In the genomic region with DNA sequence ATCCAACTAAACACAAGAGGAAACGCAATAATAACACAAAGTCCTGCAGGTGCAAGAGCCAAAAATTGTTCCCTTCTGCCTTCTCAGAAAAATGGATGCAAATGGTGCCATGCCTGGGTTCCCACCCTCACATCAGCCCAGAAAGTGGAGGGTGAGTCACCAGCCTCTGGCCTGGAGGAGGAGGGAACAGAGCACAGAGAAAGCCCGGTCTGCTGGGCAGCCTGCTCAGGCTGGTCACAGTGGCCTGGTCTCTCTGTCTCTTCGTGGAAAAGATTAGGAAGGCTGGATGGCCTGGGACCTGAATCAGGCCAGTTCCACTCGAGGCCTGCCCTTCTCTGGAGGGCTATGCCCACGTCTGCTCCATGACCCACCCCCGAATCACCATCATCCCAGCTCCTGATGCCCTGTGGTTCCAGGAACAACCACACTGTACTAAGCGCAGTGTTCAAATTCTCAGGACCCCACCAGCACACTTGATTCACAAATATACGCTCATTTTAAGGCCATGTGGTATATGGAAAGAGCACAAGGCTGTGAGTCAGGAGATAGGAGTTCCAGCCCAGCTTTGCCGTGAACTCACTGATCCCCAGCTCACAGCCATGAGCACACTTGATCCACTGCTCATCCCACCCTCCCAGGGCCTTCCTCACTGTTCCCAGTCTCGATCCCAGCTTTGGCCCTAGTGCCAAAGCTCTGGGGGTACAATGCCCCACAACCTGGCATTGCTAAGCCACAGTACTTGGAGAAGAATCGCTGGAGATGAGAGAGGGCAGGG, we compare ENCODE assay signal across 1 cellular context.
TF ChIP-seq lines count a peak whose summit lies in the region.

No MANE protein-coding gene starts in this region.

TF ChIP-seq in H1, 55 proteins besides CTCF, POLR2A, EP300 and RAD21:
- TF ChIP-seq RNF2 (IDR thresholded peaks at IDR 0.05; ENCODE audit: borderline replicate concordance, low read depth, low read length, missing control alignments, poor library complexity, severe bottlenecking) (no peak), CHD1 (IDR thresholded peaks at IDR 0.05; ENCODE audit: low read depth, low read length) (no peak), SP2 (IDR thresholded peaks at IDR 0.05; ENCODE audit: low read length) (no peak), CEBPB (IDR thresholded peaks at IDR 0.05; ENCODE audit: low read depth, low read length) (no peak), TCF12 (IDR thresholded peaks at IDR 0.05; ENCODE audit: low read depth, low read length) (no peak), HDAC2 (IDR thresholded peaks at IDR 0.05; ENCODE audit: borderline replicate concordance in 1 of 2, low read depth in 2 of 2, low read length in 2 of 2) (no peak), TEAD4 (IDR thresholded peaks at IDR 0.05; ENCODE audit: low read depth, low read length) (no peak), CHD7 (IDR thresholded peaks at IDR 0.05; ENCODE audit: insufficient replicate concordance, low read length) (no peak), SUZ12 (IDR thresholded peaks at IDR 0.05; ENCODE audit: low read length) (no peak), CTBP2 (IDR thresholded peaks at IDR 0.05; ENCODE audit: borderline replicate concordance, insufficient read depth, insufficient read length, low read length) (no peak), KDM5A (IDR thresholded peaks at IDR 0.05; ENCODE audit: low read length) (no peak), TBP (IDR thresholded peaks at IDR 0.05; ENCODE audit: low read depth, low read length) (no peak), KDM1A (IDR thresholded peaks at IDR 0.05; ENCODE audit: borderline replicate concordance, low read length) (no peak), NANOG (IDR thresholded peaks at IDR 0.05; ENCODE audit: insufficient read depth, low read depth, low read length, poor library complexity, severe bottlenecking) (no peak), YY1 (IDR thresholded peaks at IDR 0.05; ENCODE audit: low read depth, low read length) (no peak), SIRT6 (IDR thresholded peaks at IDR 0.05; ENCODE audit: low read length) (no peak), BCL11A (IDR thresholded peaks at IDR 0.05; ENCODE audit: low read depth in 2 of 2, low read length in 2 of 2) (no peak), RXRA (IDR thresholded peaks at IDR 0.05; ENCODE audit: insufficient read depth, low read depth, low read length) (no peak)
TF ChIP-seq in H1: peak in this region for 0.
